28 cellular contexts compared by ENCODE assay signal in genomic region chr19:43362179-43362578, GRCh38. TPM values are rescaled to one million over a fixed set of nuclear protein-coding genes. Genes with fewer than 3 reads are reported as not detected.
DNase-seq lines count a peak whose midpoint lies in the region; ATAC-seq and TF ChIP-seq lines count a peak whose summit lies in the region.
"Had no signal": no experiment of that assay in that cellular context is flagged by ENCODE, and none has a peak within 500 bp of the region (broad histone marks: within the 10 kb centered on the region; RNA-seq: fewer than 3 reads in every experiment).

No MANE protein-coding gene starts in this region.

- H3K4me3 ChIP-seq in choroid plexus epithelial cell (ENCODE audit: low read depth, low read length) (no peak overlapping the region), neutrophil (ENCODE audit: low read depth in 1 of 2, low read length in 1 of 2) (no peak overlapping the region), mucosa of descending colon (no peak overlapping the region)
- H3K4me3 ChIP-seq: adrenal gland, thyroid gland had no signal

- intact Hi-C loops in mucosa of descending colon (cut with DNase I, micrococcal nuclease): no loop called here

- peaks cover 15% of the 10 kb centered on the region for H3K36me3 ChIP-seq in neutrophil
- no peaks in the 10 kb centered on the region for H3K36me3 ChIP-seq in mucosa of descending colon (ENCODE audit: low read depth)
- H3K36me3 ChIP-seq: adrenal gland, thyroid gland had no signal

- no peak for ATAC-seq in mucosa of descending colon
- ATAC-seq: naive thymus-derived CD8-positive, alpha-beta T cell; T-helper 17 cell had no signal

- no peaks in the 10 kb centered on the region for H3K27me3 ChIP-seq in neutrophil
- H3K27me3 ChIP-seq: adrenal gland, thyroid gland had no signal

- TF ChIP-seq CTCF in choroid plexus epithelial cell (conservative IDR thresholded peaks at IDR 0.05; ENCODE audit: low read depth, low read length) (no peak), neutrophil (IDR thresholded peaks at IDR 0.05) (no peak), mucosa of descending colon (IDR thresholded peaks at IDR 0.05) (no peak)

- DNase-seq in EL (peak; percentile 63), LHCN-M2 (ENCODE audit: low read depth) (peak; percentile 4), choroid plexus epithelial cell (ENCODE audit: low read depth) (peak; percentile 13), SK-N-DZ (ENCODE audit: low spot score) (no peak), mucosa of descending colon (no peak), DMS153 treated with DMSO at 0.1 percent for 48 hours (lab: John Stamatoyannopoulos, UW; ENCODE audit: unreplicated experiment) (no peak), NK-92 (lab: John Stamatoyannopoulos, UW; ENCODE audit: unreplicated experiment) (no peak)
- DNase-seq: activated CD4-positive, alpha-beta T cell treated with anti-CD3 and anti-CD28 coated beads, Interleukin-2, amount 50 U/mL, for 4 hours; activated effector memory CD4-positive, alpha-beta T cell treated with anti-CD3 and anti-CD28 coated beads, Interleukin-2, amount 50 U/mL, for 16 hours; adrenal gland; dermis blood vessel endothelial cell; DMS 273 treated with DMSO at 0.1 percent for 48 hours; foreskin melanocyte; kidney; mesenchymal stem cell; naive thymus-derived CD8-positive, alpha-beta T cell; NCI-H2171; NCI-H526; stimulated activated CD4-positive, alpha-beta T cell treated with anti-CD3 and anti-CD28 coated beads, Interleukin-1b, Interleukin-23, amount 100 ng/mL, for 48 hours; stimulated activated naive CD4-positive, alpha-beta T cell; T-helper 17 cell; thyroid gland had no signal

- peak overlapping the region; percentile 63 for H3K27ac ChIP-seq in neutrophil
- H3K27ac ChIP-seq: adrenal gland, parathyroid adenoma, thyroid gland had no signal

- H3K4me1 ChIP-seq in neutrophil (ENCODE audit: control insufficient read depth in 1 of 2, insufficient read depth in 1 of 2, low read depth in 1 of 2, low read length in 1 of 2): peaks cover 0 to 5% of the 10 kb centered on the region in 2 experiments
- H3K4me1 ChIP-seq in mucosa of descending colon (ENCODE audit: low read depth): peaks cover 9% of the 10 kb centered on the region
- H3K4me1 ChIP-seq: adrenal gland, parathyroid adenoma, thyroid gland had no signal

- H3K9me3 ChIP-seq in neutrophil (no peaks in the 10 kb centered on the region), mucosa of descending colon (no peaks in the 10 kb centered on the region)
- H3K9me3 ChIP-seq: adrenal gland, thyroid gland had no signal

RNA-seq across cellular contexts. Expression of gene CD177, which starts 8.7 kb away (rescaled TPM):
- total RNA-seq in LHCN-M2 (2014; rRNA removed): not detected in 2 replicates
- 0.12 TPM for polyA plus RNA-seq in LHCN-M2 (2012)
- not detected in 2 replicates for polyA plus RNA-seq in SK-N-DZ (2014; cell fraction: cytosol; rRNA removed)
- not detected in 2 replicates for polyA plus RNA-seq in SK-N-DZ (2014; cell fraction: nucleus; rRNA removed)
- total RNA-seq in mucosa of descending colon: 100 to 1,000 TPM; 202 to 349 (median 232) TPM
- total RNA-seq: dermis blood vessel endothelial cell; naive thymus-derived CD8-positive, alpha-beta T cell; T-helper 17 cell had no signal
- polyA plus RNA-seq: endothelial cell of umbilical vein; naive thymus-derived CD8-positive, alpha-beta T cell had no signal

RNA-seq across cellular contexts. Expression of gene TEX101, which starts 52.5 kb away (rescaled TPM):
- total RNA-seq in LHCN-M2 (2014; rRNA removed) (not detected in 2 replicates), mucosa of descending colon (under 1 TPM in 1 of 3 donors, not detected in 2; 0.35 TPM)
- not detected for polyA plus RNA-seq in LHCN-M2 (2012)
- polyA plus RNA-seq in SK-N-DZ (2014; cell fraction: cytosol; rRNA removed): not detected in 2 replicates
- not detected in 2 replicates for polyA plus RNA-seq in SK-N-DZ (2014; cell fraction: nucleus; rRNA removed)
- total RNA-seq: adrenal gland; bronchial epithelial cell; dermis blood vessel endothelial cell; endothelial cell of umbilical vein; kidney; MCF 10A; naive thymus-derived CD8-positive, alpha-beta T cell; skeletal muscle tissue; T-helper 17 cell had no signal
- polyA plus RNA-seq: adrenal gland; endothelial cell of umbilical vein; naive thymus-derived CD8-positive, alpha-beta T cell had no signal

Comparison
In these comparisons a context has a peak if more than half of its experiments do, and no peak if none do; other contexts are left out.
1. DNase-seq: peak in EL (single experiment), LHCN-M2 (single experiment) and choroid plexus epithelial cell (single experiment); none in SK-N-DZ (single experiment), mucosa of descending colon (0 of 3), DMS153 treated with DMSO at 0.1 percent for 48 hours (single experiment) and NK-92 (single experiment).
2. RNA of gene CD177, which starts 8.7 kb away (total RNA-seq): 202 to 349 TPM in mucosa of descending colon; not detected in LHCN-M2; every median in the first group is over 100 times any median in the second.